In the genomic region with DNA sequence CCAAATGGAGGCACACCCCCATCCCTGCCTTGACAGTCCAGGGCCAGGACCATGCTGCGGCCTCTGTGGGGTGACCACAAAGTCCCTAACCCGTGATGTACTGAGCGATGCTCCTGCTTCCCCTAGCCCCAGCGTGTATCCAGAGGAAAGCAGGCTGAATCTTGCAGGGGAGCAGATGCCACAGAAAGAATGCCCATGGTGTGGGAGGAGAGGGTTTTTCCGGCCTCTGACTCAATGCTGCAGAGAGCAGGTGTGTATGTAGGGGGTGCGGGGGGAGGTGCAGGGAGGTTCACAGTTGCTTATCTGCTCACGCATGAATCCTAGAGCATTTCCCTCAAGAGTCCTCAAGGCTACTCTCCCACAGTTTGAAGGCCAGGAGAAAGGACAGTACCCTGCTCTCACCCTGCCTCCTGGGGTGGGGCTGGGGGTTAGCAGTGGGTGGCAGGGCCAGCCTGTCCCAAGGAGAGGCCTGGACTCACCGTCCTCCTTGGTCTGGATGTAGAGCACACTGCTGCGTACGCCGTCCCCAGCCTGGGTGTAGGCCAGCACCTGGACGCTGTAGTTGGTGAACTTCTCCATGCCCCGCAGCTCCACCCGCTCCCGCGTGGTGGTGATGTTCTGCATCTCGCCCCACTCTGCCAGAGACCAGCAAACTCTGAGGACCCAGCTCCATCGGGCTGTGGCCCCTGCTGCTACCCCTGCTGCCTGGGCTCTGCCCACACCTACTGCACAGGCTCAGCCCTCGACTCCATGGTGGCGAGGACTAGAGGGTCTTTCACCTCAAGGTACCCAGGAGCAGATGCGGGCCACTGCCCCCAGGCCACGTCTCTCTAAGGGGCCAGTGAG, we compare ENCODE assay signal across 11 cellular contexts.
DNase-seq lines count a peak whose midpoint lies in the region; ATAC-seq and TF ChIP-seq lines count a peak whose summit lies in the region.
"Had no signal": no experiment of that assay in that cellular context is flagged by ENCODE, and none has a peak within 500 bp of the region (broad histone marks: within the 10 kb centered on the region; RNA-seq: fewer than 3 reads in every experiment).

No MANE protein-coding gene starts in this region.

- no peak for TF ChIP-seq CTCF in MCF 10A (IDR thresholded peaks at IDR 0.05; ENCODE audit: unreplicated experiment)
- TF ChIP-seq CTCF in breast epithelium (IDR thresholded peaks at IDR 0.05): no peak
- TF ChIP-seq CTCF in mucosa of descending colon (IDR thresholded peaks at IDR 0.05): no peak

- TF ChIP-seq POLR2A in breast epithelium (IDR thresholded peaks at IDR 0.05): no peak

- H3K4me3 ChIP-seq in breast epithelium (no peak overlapping the region), mucosa of descending colon (no peak overlapping the region)

- DNase-seq in MCF 10A (ENCODE audit: unreplicated experiment) (peak; percentile 8), breast epithelium (ENCODE audit: low spot score in 2 of 2) (no peak), NCI-H2196 (lab: John Stamatoyannopoulos, UW; ENCODE audit: unreplicated experiment) (peak; percentile 64), mucosa of descending colon (no peak), GM19238 (ENCODE audit: insufficient read length, low spot score) (no peak)
- peak in 1 of 2 donors; percentile 20 for DNase-seq in stimulated activated naive CD8-positive, alpha-beta T cell treated with anti-CD3 and anti-CD28 coated beads, Interleukin-15, amount 100 ng/mL, for 72 hours
- DNase-seq: dermis blood vessel endothelial cell had no signal

- no TSS peak for BruUV-seq in MCF 10A (replicated peaks; lab: Mats Ljungman, UMichigan)

- H3K4me3 Mint-ChIP-seq in MCF 10A (ENCODE audit: unreplicated experiment): no peak overlapping the region
- no peak overlapping the region for H3K4me3 Mint-ChIP-seq in dendritic cell treated with granulocyte-macrophage colony-stimulating factor and Interleukin-4, amounts not matched to agents 40 ng/mL and 50 ng/mL, for 4 days
- H3K4me3 Mint-ChIP-seq in stimulated activated naive CD8-positive, alpha-beta T cell treated with anti-CD3 and anti-CD28 coated beads, Interleukin-15, amount 100 ng/mL, for 72 hours: peak overlapping the region in 1 of 2 donors; percentile 3

- intact Hi-C loops in MCF 10A (cut with micrococcal nuclease) (no loop called here), breast epithelium (cut with DNase I; ENCODE audit: low total_unique reads) (no loop called here), mucosa of descending colon (cut with DNase I, micrococcal nuclease) (no loop called here)
- intact Hi-C loops in dendritic cell treated with granulocyte-macrophage colony-stimulating factor and Interleukin-4, amounts not matched to agents 40 ng/mL and 50 ng/mL, for 4 days (cut with micrococcal nuclease): no loop called here

- H3K4me1 ChIP-seq in breast epithelium (no peaks in the 10 kb centered on the region), mucosa of descending colon (ENCODE audit: low read depth) (no peaks in the 10 kb centered on the region)
- H3K4me1 ChIP-seq: parathyroid adenoma had no signal

- H3K36me3 ChIP-seq in breast epithelium (no peaks in the 10 kb centered on the region), mucosa of descending colon (ENCODE audit: low read depth) (no peaks in the 10 kb centered on the region)

- H3K27ac ChIP-seq in breast epithelium: no peak overlapping the region
- H3K27ac ChIP-seq: C4-2B, parathyroid adenoma had no signal

- H3K27ac Mint-ChIP-seq in MCF 10A (ENCODE audit: low read depth, unreplicated experiment): no peak overlapping the region
- peak overlapping the region; percentile 76 for H3K27ac Mint-ChIP-seq in dendritic cell treated with granulocyte-macrophage colony-stimulating factor and Interleukin-4, amounts not matched to agents 40 ng/mL and 50 ng/mL, for 4 days
- peak overlapping the region in 1 of 2 donors; percentile 28 for H3K27ac Mint-ChIP-seq in stimulated activated naive CD8-positive, alpha-beta T cell treated with anti-CD3 and anti-CD28 coated beads, Interleukin-15, amount 100 ng/mL, for 72 hours

- H3K36me3 Mint-ChIP-seq in MCF 10A (ENCODE audit: insufficient read depth, unreplicated experiment): no peaks in the 10 kb centered on the region
- H3K36me3 Mint-ChIP-seq in dendritic cell treated with granulocyte-macrophage colony-stimulating factor and Interleukin-4, amounts not matched to agents 40 ng/mL and 50 ng/mL, for 4 days (ENCODE audit: low read depth): no peaks in the 10 kb centered on the region

- H3K27me3 Mint-ChIP-seq in MCF 10A (ENCODE audit: insufficient read depth, unreplicated experiment): peaks cover 52% of the 10 kb centered on the region
- peaks cover 38% of the 10 kb centered on the region for H3K27me3 Mint-ChIP-seq in dendritic cell treated with granulocyte-macrophage colony-stimulating factor and Interleukin-4, amounts not matched to agents 40 ng/mL and 50 ng/mL, for 4 days
- H3K27me3 Mint-ChIP-seq in stimulated activated naive CD8-positive, alpha-beta T cell treated with anti-CD3 and anti-CD28 coated beads, Interleukin-15, amount 100 ng/mL, for 72 hours: peaks cover 21% of the 10 kb centered on the region

- CTCF ChIA-PET in MCF 10A (lab: Yijun Ruan, JAX): interaction anchor here (0.9 kb wide), 1 partner anchor 33 kb away, joined by 3 read pairs; no protein-coding TSS in a partner anchor

- no peaks in the 10 kb centered on the region for H3K27me3 ChIP-seq in breast epithelium

- POLR2A ChIA-PET in MCF 10A (lab: Yijun Ruan, JAX): interaction anchor here (0.5 kb wide), 1 partner anchor 113 kb away, joined by 3 read pairs; no protein-coding TSS in a partner anchor

- no peaks in the 10 kb centered on the region for H3K4me1 Mint-ChIP-seq in MCF 10A (ENCODE audit: insufficient read depth, unreplicated experiment)
- peaks cover 28% of the 10 kb centered on the region for H3K4me1 Mint-ChIP-seq in dendritic cell treated with granulocyte-macrophage colony-stimulating factor and Interleukin-4, amounts not matched to agents 40 ng/mL and 50 ng/mL, for 4 days (ENCODE audit: low read depth)
- H3K4me1 Mint-ChIP-seq in stimulated activated naive CD8-positive, alpha-beta T cell treated with anti-CD3 and anti-CD28 coated beads, Interleukin-15, amount 100 ng/mL, for 72 hours: peaks cover 6% of the 10 kb centered on the region

- H3K9me3 ChIP-seq in breast epithelium (peaks cover 5 to 15% of the 10 kb centered on the region in 2 donors), mucosa of descending colon (no peaks in the 10 kb centered on the region)

- H3K9me3 Mint-ChIP-seq in MCF 10A (ENCODE audit: unreplicated experiment): peaks cover 12% of the 10 kb centered on the region
- peaks cover 14% of the 10 kb centered on the region for H3K9me3 Mint-ChIP-seq in dendritic cell treated with granulocyte-macrophage colony-stimulating factor and Interleukin-4, amounts not matched to agents 40 ng/mL and 50 ng/mL, for 4 days
- peaks cover 13 to 19% of the 10 kb centered on the region in 2 donors for H3K9me3 Mint-ChIP-seq in stimulated activated naive CD8-positive, alpha-beta T cell treated with anti-CD3 and anti-CD28 coated beads, Interleukin-15, amount 100 ng/mL, for 72 hours

- ATAC-seq in stimulated activated naive CD8-positive, alpha-beta T cell treated with anti-CD3 and anti-CD28 coated beads, Interleukin-15, amount 100 ng/mL, for 72 hours: peak; percentile 47
- ATAC-seq in mucosa of descending colon (no peak), GM21619 (IDR thresholded peaks at IDR 0.05; ENCODE audit: unreplicated experiment) (no peak)

Comparison
In these comparisons a context has a peak if more than half of its experiments do, and no peak if none do; other contexts are left out.
1. DNase-seq: peak in MCF 10A (single experiment) and NCI-H2196 (single experiment); none in breast epithelium (0 of 2), mucosa of descending colon (0 of 3) and GM19238 (single experiment).